Comparison of ENCODE assay signal across 30 cellular contexts in the genomic region with DNA sequence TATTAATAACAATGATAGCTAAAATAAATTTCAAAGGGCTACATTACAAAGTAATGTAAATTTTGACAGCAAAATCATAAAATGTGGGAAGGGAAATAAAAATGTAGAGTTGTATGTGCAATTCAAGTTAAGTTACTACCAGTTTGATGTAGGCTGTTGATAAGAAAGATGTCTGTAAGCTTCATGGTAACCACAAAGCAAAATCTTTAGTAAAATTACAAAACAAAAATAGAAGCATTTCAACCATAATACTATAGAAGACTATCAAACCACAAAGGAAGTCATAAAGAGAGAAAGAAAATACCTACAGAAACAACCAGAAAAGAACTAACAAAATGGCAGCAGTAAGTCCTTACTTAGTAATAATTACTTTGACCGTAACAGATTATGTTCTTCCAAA.
DNase-seq lines count a peak whose midpoint lies in the region; ATAC-seq and TF ChIP-seq lines count a peak whose summit lies in the region.
"Had no signal": no experiment of that assay in that cellular context is flagged by ENCODE, and none has a peak within 500 bp of the region (broad histone marks: within the 10 kb centered on the region; RNA-seq: fewer than 3 reads in every experiment).

No MANE protein-coding gene starts in this region.

- ATAC-seq in DND-41 (ENCODE audit: insufficient read depth, low read depth) (peak; percentile 72), GM21737 (IDR thresholded peaks at IDR 0.05; ENCODE audit: unreplicated experiment) (no peak), Right ventricle myocardium inferior (no peak), GM18517 (IDR thresholded peaks at IDR 0.05; ENCODE audit: unreplicated experiment) (no peak)
- ATAC-seq: A549; CD8-positive, alpha-beta T cell had no signal

- no peaks in the 10 kb centered on the region for H3K9me2 ChIP-seq in Loucy (replicated peaks; ENCODE audit: low read depth, low read length)

- 0 out of 2 replicates have a peak, but pooled peaks cover 6% of the 10 kb centered on the region for H3F3A ChIP-seq in Loucy (ENCODE audit: low read depth)

- no peak overlapping the region for H3K4me2 ChIP-seq in DND-41 (ENCODE audit: insufficient read depth, low read length)
- peak overlapping the region; percentile 65 for H3K4me2 ChIP-seq in Loucy (ENCODE audit: low read depth, low read length, poor library complexity, severe bottlenecking)
- H3K4me2 ChIP-seq: A549; BLaER1; BLaER1 treated with 17β-estradiol and CSF1 and Interleukin-3, amounts not matched to agents 10 nM and 100 nM had no signal

- H3K79me2 ChIP-seq in DND-41 (ENCODE audit: insufficient read depth, low read length) (no peaks in the 10 kb centered on the region), Loucy (ENCODE audit: insufficient read depth, low read length) (no peaks in the 10 kb centered on the region)

- intact Hi-C loops in Right ventricle myocardium inferior (cut with DNase I), result no loop called here

- H3K9ac ChIP-seq in DND-41 (ENCODE audit: low read depth, low read length) (no peak overlapping the region), Loucy (ENCODE audit: low read depth, low read length, poor library complexity, severe bottlenecking) (no peak overlapping the region)
- H3K9ac ChIP-seq: BLaER1; BLaER1 treated with 17β-estradiol and CSF1 and Interleukin-3, amounts not matched to agents 10 nM and 100 nM had no signal

- H3K9me3 ChIP-seq in DND-41 (ENCODE audit: insufficient read depth, low read length, severe bottlenecking) (no peaks in the 10 kb centered on the region), Loucy (ENCODE audit: insufficient read depth, low read depth, low read length) (peaks cover 7% of the 10 kb centered on the region)
- H3K9me3 ChIP-seq: A549, BE2C, BLaER1, Caco-2 had no signal

- H4K20me1 ChIP-seq in DND-41 (ENCODE audit: insufficient read depth, low read length), result no peaks in the 10 kb centered on the region
- no peaks in the 10 kb centered on the region for H4K20me1 ChIP-seq in Loucy (ENCODE audit: insufficient read depth, low read length, poor library complexity, severe bottlenecking)
- H4K20me1 ChIP-seq: BLaER1; BLaER1 treated with 17β-estradiol and CSF1 and Interleukin-3, amounts not matched to agents 10 nM and 100 nM had no signal

- DNase-seq in DND-41 (no peak), Right ventricle myocardium inferior (ENCODE audit: missing footprints) (no peak)
- peak; percentile 16 for DNase-seq in Jurkat, Clone E6-1 (ENCODE audit: low read depth, low spot score)
- DNase-seq: 8988T; ACHN; AML-193; BE2C; C1 segment of cervical spinal cord; Caco-2; Calu3; CD4-positive, alpha-beta memory T cell; CD4-positive, alpha-beta T cell; CD4-positive, CD25-positive, alpha-beta regulatory T cell; CD8-positive, alpha-beta memory T cell; CD8-positive, alpha-beta T cell; COR-L47; DMS 273 treated with DMSO at 0.1 percent for 48 hours; DMS153; DMS53; DMS79; DMS79 treated with DMSO at 0.1 percent for 48 hours; EL had no signal

- H2AFZ ChIP-seq in DND-41 (ENCODE audit: low read depth, low read length) (no peak overlapping the region), Loucy (ENCODE audit: low read length) (no peak overlapping the region)

- no peaks in the 10 kb centered on the region for H3K27me3 ChIP-seq in DND-41 (ENCODE audit: insufficient read depth, low read length, poor library complexity)
- no peaks in the 10 kb centered on the region for H3K27me3 ChIP-seq in Loucy (ENCODE audit: insufficient read depth, low read length, poor library complexity, severe bottlenecking)
- H3K27me3 ChIP-seq: BE2C; BLaER1; BLaER1 treated with 17β-estradiol and CSF1 and Interleukin-3, amounts not matched to agents 10 nM and 100 nM had no signal

- H3K27ac ChIP-seq in DND-41 (ENCODE audit: low read length), result no peak overlapping the region
- H3K27ac ChIP-seq: 22Rv1; A549; BLaER1; BLaER1 treated with 17β-estradiol and CSF1 and Interleukin-3, amounts not matched to agents 10 nM and 100 nM; C4-2B had no signal

- peaks cover 19% of the 10 kb centered on the region for H3K4me1 ChIP-seq in DND-41 (ENCODE audit: insufficient read depth, low read length)
- peaks cover 12% of the 10 kb centered on the region for H3K4me1 ChIP-seq in Loucy (ENCODE audit: insufficient read depth, low read length, poor library complexity, severe bottlenecking)
- H3K4me1 ChIP-seq: A549; BE2C; BLaER1; BLaER1 treated with 17β-estradiol and CSF1 and Interleukin-3, amounts not matched to agents 10 nM and 100 nM; Caco-2 had no signal

- no peak for TF ChIP-seq CTCF in DND-41 (IDR thresholded peaks at IDR 0.05; ENCODE audit: borderline replicate concordance, extremely low read depth, low read length, poor library complexity, severe bottlenecking)
- no peak for TF ChIP-seq CTCF in Loucy (conservative IDR thresholded peaks at IDR 0.05; ENCODE audit: low read length)

- H3K36me3 ChIP-seq in DND-41 (ENCODE audit: insufficient read depth, low read length) (no peaks in the 10 kb centered on the region), Loucy (ENCODE audit: insufficient read depth, low read length) (no peaks in the 10 kb centered on the region)
- H3K36me3 ChIP-seq: BE2C; BLaER1; BLaER1 treated with 17β-estradiol and CSF1 and Interleukin-3, amounts not matched to agents 10 nM and 100 nM had no signal

- H3K4me3 ChIP-seq in DND-41 (ENCODE audit: low read depth in 1 of 2, low read length in 2 of 2), result no peak overlapping the region
- no peak overlapping the region for H3K4me3 ChIP-seq in Jurkat, Clone E6-1 (ENCODE audit: low read length)
- H3K4me3 ChIP-seq in Loucy (ENCODE audit: low read length, poor library complexity, severe bottlenecking), result peak overlapping the region; percentile 24
- H3K4me3 ChIP-seq: A549; BLaER1; BLaER1 treated with 17β-estradiol and CSF1 and Interleukin-3, amounts not matched to agents 10 nM and 100 nM had no signal
